In the genomic region with DNA sequence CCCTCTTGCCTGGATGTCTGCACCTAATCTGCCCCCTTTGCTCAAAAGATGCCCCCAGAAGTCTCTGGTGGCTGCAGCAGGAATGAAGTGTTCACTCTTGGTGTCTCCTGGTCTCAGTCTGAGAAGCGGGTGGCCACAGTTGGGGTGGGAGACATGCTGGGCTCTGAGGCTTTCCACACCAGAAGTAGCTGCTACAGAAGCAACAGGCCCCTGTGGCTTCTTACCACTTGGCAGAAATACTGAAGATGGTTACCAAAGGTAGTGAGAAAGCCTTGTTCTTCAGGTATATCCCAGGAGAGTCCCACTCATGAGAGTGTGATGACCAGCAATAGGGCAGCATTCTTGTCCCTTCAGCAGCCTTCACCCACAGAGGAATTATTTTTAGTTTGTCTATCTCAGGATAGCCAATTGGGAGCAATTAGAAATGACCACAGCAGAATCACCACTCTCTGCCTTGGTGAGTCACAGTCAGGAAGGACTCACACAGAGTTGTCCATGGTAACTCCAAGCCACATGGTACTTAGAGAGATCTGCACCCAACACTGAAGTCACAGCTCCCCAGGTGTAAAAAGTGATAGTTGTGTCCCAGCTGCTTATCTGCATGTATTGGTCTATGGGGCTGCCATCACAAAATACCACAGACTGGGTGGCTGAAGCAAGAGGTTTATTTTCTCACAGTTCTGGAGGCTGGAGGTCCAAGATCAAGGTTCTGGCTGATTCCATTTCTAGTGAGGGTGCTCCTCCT, we compare ENCODE assay signal across 10 cellular contexts.
DNase-seq lines count a peak whose midpoint lies in the region; TF ChIP-seq lines count a peak whose summit lies in the region.
"Had no signal": no experiment of that assay in that cellular context is flagged by ENCODE, and none has a peak within 500 bp of the region (broad histone marks: within the 10 kb centered on the region; RNA-seq: fewer than 3 reads in every experiment).

No MANE protein-coding gene starts in this region.

- H3K4me3 ChIP-seq in AG10803 (ENCODE audit: low read length) (no peak overlapping the region), GM23248 (no peak overlapping the region), coronary artery (no peak overlapping the region)

- DNase-seq in AG10803 (ENCODE audit: low read depth) = peak; percentile 64
- DNase-seq in GM23248 = peak; percentile 89
- DNase-seq in SW480 (ENCODE audit: low spot score) = peak; percentile 44
- DNase-seq in hepatic stellate cell (ENCODE audit: low spot score) = peak; percentile 60
- DNase-seq in NCI-H510A (lab: John Stamatoyannopoulos, UW) = no peak
- DNase-seq in SKM-1 (lab: John Stamatoyannopoulos, UW; ENCODE audit: unreplicated experiment) = no peak
- no peak for DNase-seq in middle frontal gyrus (ENCODE audit: extremely low spot score, low spot score)
- no peak for DNase-seq in coronary artery (ENCODE audit: low spot score)
- DNase-seq: naive thymus-derived CD8-positive, alpha-beta T cell; stimulated activated naive CD8-positive, alpha-beta T cell treated with anti-CD3 and anti-CD28 coated beads, Interleukin-15, amount 100 ng/mL, for 72 hours had no signal

- H3K4me2 ChIP-seq in GM23248 (ENCODE audit: unreplicated experiment) = peak overlapping the region; percentile 25

- H3K27me3 ChIP-seq in GM23248 (replicated peaks; ENCODE audit: insufficient read depth) = 0 out of 2 replicates have a peak, but pooled peaks cover 10% of the 10 kb centered on the region

- no peaks in the 10 kb centered on the region for H3K79me2 ChIP-seq in GM23248 (ENCODE audit: insufficient read depth)

- peaks cover 10% of the 10 kb centered on the region for H3K4me1 ChIP-seq in GM23248 (ENCODE audit: insufficient read depth)

- no peaks in the 10 kb centered on the region for H4K20me1 ChIP-seq in GM23248 (ENCODE audit: insufficient read depth)

- H3K27ac ChIP-seq in GM23248 = 0 out of 2 replicates have a peak overlapping the region, but pooled peaks have one; percentile 11
- no peak overlapping the region for H3K27ac ChIP-seq in coronary artery

- 0 out of 2 replicates have a peak overlapping the region, but pooled peaks have one; percentile 16 for H3K9ac ChIP-seq in GM23248

- TF ChIP-seq CTCF in AG10803 (conservative IDR thresholded peaks at IDR 0.05; ENCODE audit: low read length) (no peak), coronary artery (IDR thresholded peaks at IDR 0.05) (no peak)

- peaks cover 10% of the 10 kb centered on the region; the same call in 1 of the 2 replicates for H3F3A ChIP-seq in GM23248 (ENCODE audit: insufficient read depth)

- H3K36me3 ChIP-seq in GM23248 (ENCODE audit: low read depth) = no peaks in the 10 kb centered on the region

- no peak overlapping the region for H2AFZ ChIP-seq in GM23248

- in situ Hi-C loops in GM23248 (cut with MboI) = no loop called here

- 63 to 67% methylated on average over 1 of the region's 1 CpG for WGBS in GM23248 (ENCODE audit: low coverage in 1 of 2, low lambda C conversion rate in 2 of 2, missing lambda C conversion rate in 2 of 2), 2 experiments

- no peaks in the 10 kb centered on the region for H3K9me3 ChIP-seq in GM23248 (ENCODE audit: low read depth)

- H3K9me2 ChIP-seq in GM23248 (ENCODE audit: insufficient read depth) = no peaks in the 10 kb centered on the region

Comparison
In these comparisons a context has a peak if more than half of its experiments do, and no peak if none do; other contexts are left out.
1. DNase-seq: peak in AG10803 (single experiment), GM23248 (single experiment), SW480 (single experiment) and hepatic stellate cell (single experiment); none in NCI-H510A (single experiment), SKM-1 (single experiment), middle frontal gyrus (single experiment) and coronary artery (single experiment).